In genomic region chr12:44930972-44931600, GRCh38 we compare ENCODE assay signal across 8 cellular contexts. TPM values are rescaled to one million over a fixed set of nuclear protein-coding genes. Genes with fewer than 3 reads are reported as not detected.
DNase-seq lines count a peak whose midpoint lies in the region; ATAC-seq and TF ChIP-seq lines count a peak whose summit lies in the region.

No MANE protein-coding gene starts in this region.

- no peak overlapping the region for H2BK12ac ChIP-seq in trophoblast cell (ENCODE audit: low read length)

- no peak overlapping the region for H2AK5ac ChIP-seq in trophoblast cell (ENCODE audit: low read length)

- no peak overlapping the region for H2BK5ac ChIP-seq in trophoblast cell (ENCODE audit: low read depth, low read length, poor library complexity)

- no peak overlapping the region for H4K12ac ChIP-seq in trophoblast cell (ENCODE audit: low read depth, low read length)

- TF ChIP-seq CTCF in SU-DHL-6 (IDR thresholded peaks at IDR 0.05; ENCODE audit: insufficient read depth, low read length, poor library complexity, severe bottlenecking), result peak; percentile 41

- no peak overlapping the region for H3K4me3 ChIP-seq in SU-DHL-6 (ENCODE audit: insufficient read depth, low read length, poor library complexity, severe bottlenecking)
- H3K4me3 ChIP-seq in trophoblast cell (ENCODE audit: low read depth, low read length), result no peak overlapping the region

- H3K9ac ChIP-seq in SU-DHL-6 (ENCODE audit: low read length), result no peak overlapping the region; the same call in 1 of the 2 replicates
- no peak overlapping the region for H3K9ac ChIP-seq in trophoblast cell (ENCODE audit: low read length)

- H3K4ac ChIP-seq in trophoblast cell (ENCODE audit: low read depth, low read length), result no peak overlapping the region

- H3K9me3 ChIP-seq in SU-DHL-6 (ENCODE audit: insufficient read depth, low read length) (no peaks in the 10 kb centered on the region), trophoblast cell (ENCODE audit: insufficient read depth, low read depth, low read length) (no peaks in the 10 kb centered on the region)

- no peak overlapping the region for H2BK120ac ChIP-seq in trophoblast cell (ENCODE audit: insufficient read depth, low read length, poor library complexity)

- H3K79me2 ChIP-seq in SU-DHL-6 (ENCODE audit: insufficient read depth, low read length) (no peaks in the 10 kb centered on the region), trophoblast cell (ENCODE audit: control insufficient read depth, insufficient read depth, low read length, poor library complexity) (no peaks in the 10 kb centered on the region)

- H3K36me3 ChIP-seq in SU-DHL-6 (ENCODE audit: low read length), result no peaks in the 10 kb centered on the region
- no peaks in the 10 kb centered on the region for H3K36me3 ChIP-seq in trophoblast cell (ENCODE audit: control insufficient read depth in 1 of 2, insufficient read depth in 2 of 2, low read length in 2 of 2)

- H3K27me3 ChIP-seq in SU-DHL-6 (ENCODE audit: low read length) (no peaks in the 10 kb centered on the region), trophoblast cell (ENCODE audit: insufficient read depth, low read length) (no peaks in the 10 kb centered on the region)

- intact Hi-C loops in posterior cingulate gyrus (cut with DNase I), result loop anchor here (2.0 kb wide), 1 partner anchor 916 kb away; no protein-coding TSS in a partner anchor

- H3K4me2 ChIP-seq in SU-DHL-6 (ENCODE audit: low read depth, low read length, poor library complexity, severe bottlenecking) (peak overlapping the region; percentile 39), trophoblast cell (ENCODE audit: low read length) (no peak overlapping the region)

- no peaks in the 10 kb centered on the region for H4K20me1 ChIP-seq in SU-DHL-6 (ENCODE audit: low read depth, low read length)

- no peak overlapping the region for H4K8ac ChIP-seq in trophoblast cell (ENCODE audit: low read depth, low read length)

- H3K23ac ChIP-seq in trophoblast cell (ENCODE audit: low read length), result no peak overlapping the region

- no peaks in the 10 kb centered on the region for H3K9me2 ChIP-seq in SU-DHL-6 (replicated peaks; ENCODE audit: insufficient read depth, low read length)

- H2AFZ ChIP-seq in SU-DHL-6 (ENCODE audit: low read depth, low read length, severe bottlenecking) (peak overlapping the region; percentile 64), trophoblast cell (ENCODE audit: insufficient read depth, low read length, poor library complexity) (no peak overlapping the region)

- H3K79me1 ChIP-seq in trophoblast cell (ENCODE audit: low read length), result no peaks in the 10 kb centered on the region

- no peak overlapping the region for H3K18ac ChIP-seq in trophoblast cell (ENCODE audit: low read length)

- no peaks in the 10 kb centered on the region for H3F3A ChIP-seq in SU-DHL-6 (ENCODE audit: insufficient read depth)

- no CpG with 5 or more reads among the region's 4 CpGs for WGBS in trophoblast cell (ENCODE audit: extremely low coverage, insufficient coverage, insufficient read length)

- H4K91ac ChIP-seq in trophoblast cell (ENCODE audit: low read depth, low read length), result no peak overlapping the region

- H3K4me1 ChIP-seq in trophoblast cell (ENCODE audit: control insufficient read depth in 1 of 2, insufficient read depth in 2 of 2, low read length in 2 of 2), result no peaks in the 10 kb centered on the region

- no peak overlapping the region for H3K14ac ChIP-seq in trophoblast cell (ENCODE audit: low read length)

- DNase-seq in COLO829 (ENCODE audit: low spot score), result peak; percentile 68
- peak; percentile 10 for DNase-seq in NCI-H1436 treated with DMSO at 0.1 percent for 48 hours (lab: John Stamatoyannopoulos, UW)
- peak; percentile 26 for DNase-seq in fibroblast of the conjunctiva (ENCODE audit: low read depth)
- peak; percentile 1 to 96 for DNase-seq in trophoblast cell
- DNase-seq in posterior cingulate gyrus, result no peak
- no peak for DNase-seq in T1000 (lab: John Stamatoyannopoulos, UW)

- peak; percentile 80 for ATAC-seq in GM21723 (IDR thresholded peaks at IDR 0.05; ENCODE audit: unreplicated experiment)

- H3K27ac ChIP-seq in SU-DHL-6 (ENCODE audit: low read depth, low read length), result no peak overlapping the region
- H3K27ac ChIP-seq in trophoblast cell (ENCODE audit: low read depth, low read length), result no peak overlapping the region

RNA-seq across cellular contexts. Expression of gene NELL2, which starts 55.0 kb away (rescaled TPM):
- polyA plus RNA-seq in trophoblast cell (2013), result 0.10 and 0.14 TPM in 2 replicates

Comparison
In these comparisons a context has a peak if more than half of its experiments do, and no peak if none do; other contexts are left out.
1. DNase-seq: peak in COLO829 (single experiment), NCI-H1436 treated with DMSO at 0.1 percent for 48 hours (single experiment), fibroblast of the conjunctiva (single experiment) and trophoblast cell (2 of 2); none in posterior cingulate gyrus (0 of 10) and T1000 (single experiment).